13 cellular contexts compared by ENCODE assay signal in genomic region chr6:161135695-161136591, GRCh38.
DNase-seq lines count a peak whose midpoint lies in the region; ATAC-seq lines count a peak whose summit lies in the region.
"Had no signal": no experiment of that assay in that cellular context is flagged by ENCODE, and none has a peak within 500 bp of the region (broad histone marks: within the 10 kb centered on the region; RNA-seq: fewer than 3 reads in every experiment).

No MANE protein-coding gene starts in this region.

- DNase-seq in SIG-M5 treated with dmso at 0.1 percent for 504 hours (lab: John Stamatoyannopoulos, UW; ENCODE audit: unreplicated experiment) (peak; percentile 71), SIG-M5 (lab: John Stamatoyannopoulos, UW) (no peak), neuronal stem cell (ENCODE audit: low spot score) (no peak), C1 segment of cervical spinal cord (lab: John Stamatoyannopoulos, UW) (no peak), HuH-7 (ENCODE audit: low spot score) (no peak)
- DNase-seq in stimulated activated naive CD8-positive, alpha-beta T cell treated with anti-CD3 and anti-CD28 coated beads, Interleukin-15, Interleukin-2, amounts not matched to agents 100 U/mL and 50 U/mL, for 24 hours = no peak
- DNase-seq: activated CD4-positive, alpha-beta T cell treated with anti-CD3 and anti-CD28 coated beads for 48 hours; natural killer cell; NCI-H345; transverse colon had no signal

- no peak overlapping the region for H2AK5ac ChIP-seq in neuronal stem cell (ENCODE audit: low read depth, low read length)

- no peak overlapping the region for H4K8ac ChIP-seq in neuronal stem cell (ENCODE audit: low read depth, low read length)

- peaks cover 0 to 22% of the 10 kb centered on the region in 2 donors for H3K9me3 ChIP-seq in neuronal stem cell (replicated peaks in 1 of 2; ENCODE audit: control insufficient read depth in 2 of 2, insufficient read depth in 1 of 2, low read depth in 1 of 2, low read length in 2 of 2)
- H3K9me3 ChIP-seq: A549, transverse colon had no signal

- no peak overlapping the region for H3K18ac ChIP-seq in neuronal stem cell (ENCODE audit: low read length)

- ATAC-seq in HG03354 (IDR thresholded peaks at IDR 0.05; ENCODE audit: poor library complexity, severe bottlenecking, unreplicated experiment) = peak; percentile 58
- no peak for ATAC-seq in stimulated activated naive CD8-positive, alpha-beta T cell treated with anti-CD3 and anti-CD28 coated beads, Interleukin-15, Interleukin-2, amounts not matched to agents 100 U/mL and 50 U/mL, for 24 hours
- ATAC-seq: A549 had no signal

- no peak overlapping the region for H3K4ac ChIP-seq in neuronal stem cell (ENCODE audit: low read length)

- no peak overlapping the region for H2BK120ac ChIP-seq in neuronal stem cell (ENCODE audit: low read depth, low read length)

- H3K27ac ChIP-seq in angular gyrus (ENCODE audit: low read depth, low read length) (peak overlapping the region; percentile 38), neuronal stem cell (replicated peaks; ENCODE audit: low read length) (no peak overlapping the region)
- H3K27ac ChIP-seq: A549, transverse colon had no signal

- H3K79me1 ChIP-seq in neuronal stem cell (ENCODE audit: low read depth, low read length) = no peaks in the 10 kb centered on the region

- no peak overlapping the region for H3K4me3 ChIP-seq in neuronal stem cell (ENCODE audit: low read length in 2 of 2)
- H3K4me3 ChIP-seq: A549, transverse colon had no signal

- H2AFZ ChIP-seq in neuronal stem cell (ENCODE audit: low read length) = no peak overlapping the region

- no peak overlapping the region for H4K91ac ChIP-seq in neuronal stem cell (ENCODE audit: low read depth, low read length, poor library complexity)

- H3K9ac ChIP-seq in neuronal stem cell (ENCODE audit: low read depth, low read length, poor library complexity) = no peak overlapping the region

- peaks cover 47 to 92% of the 10 kb centered on the region in 2 donors for H3K36me3 ChIP-seq in neuronal stem cell (replicated peaks in 1 of 2; ENCODE audit: control insufficient read depth in 2 of 2, insufficient read depth in 2 of 2, low read length in 2 of 2)
- H3K36me3 ChIP-seq: transverse colon had no signal

- H3K4me2 ChIP-seq in neuronal stem cell (ENCODE audit: insufficient read depth, low read length, poor library complexity, severe bottlenecking) = no peak overlapping the region
- H3K4me2 ChIP-seq: A549 had no signal

- H3K14ac ChIP-seq in neuronal stem cell (ENCODE audit: low read length) = no peak overlapping the region

- H2BK15ac ChIP-seq in neuronal stem cell (ENCODE audit: low read length) = no peak overlapping the region

- WGBS in neuronal stem cell (ENCODE audit: extremely low coverage in 2 of 2, insufficient read length in 2 of 2, insufficient replicate concordance in 1 of 2), 2 donors = no CpG with 5 or more reads among the region's 23 CpGs

- peaks cover 0 to 5% of the 10 kb centered on the region in 2 donors for H3K4me1 ChIP-seq in neuronal stem cell (ENCODE audit: control insufficient read depth in 2 of 2, insufficient read depth in 1 of 2, low read depth in 1 of 2, low read length in 2 of 2)
- H3K4me1 ChIP-seq: A549, transverse colon had no signal

- peak overlapping the region; percentile 25 for H3K23ac ChIP-seq in neuronal stem cell (ENCODE audit: low read depth, low read length, poor library complexity)

- no peaks in the 10 kb centered on the region for H3K27me3 ChIP-seq in neuronal stem cell (ENCODE audit: control insufficient read depth in 3 of 3, insufficient read depth in 3 of 3, low read depth in 1 of 3, low read length in 3 of 3)
- H3K27me3 ChIP-seq: transverse colon had no signal

- no peak overlapping the region for H2BK5ac ChIP-seq in neuronal stem cell (ENCODE audit: low read length)

- no peak overlapping the region for H2BK12ac ChIP-seq in neuronal stem cell (ENCODE audit: low read length)
